Comparison of ENCODE assay signal across 26 cellular contexts in genomic region chr5:94791787-94792186, GRCh38.
"Had no signal": no experiment of that assay in that cellular context is flagged by ENCODE, and none has a peak within 500 bp of the region (broad histone marks: within the 10 kb centered on the region; RNA-seq: fewer than 3 reads in every experiment).

No MANE protein-coding gene starts in this region.

- H3K36me3 ChIP-seq: colonic mucosa, left ventricle myocardium inferior, tibial artery, WERI-Rb-1 had no signal

- H3K9me3 ChIP-seq: colonic mucosa, left ventricle myocardium inferior, tibial artery had no signal

- ATAC-seq: activated naive CD4-positive, alpha-beta T cell treated with anti-CD3 and anti-CD28 coated beads, Interleukin-2, amount 50 U/mL, for 72 hours; activated T-cell treated with anti-CD3 and anti-CD28 coated beads, Interleukin-2, amount 50 U/mL, for 72 hours; effector memory CD8-positive, alpha-beta T cell; esophagus mucosa; right cardiac atrium had no signal

- H3K9ac ChIP-seq: parathyroid adenoma had no signal

- H3K9me3 Mint-ChIP-seq: activated naive CD4-positive, alpha-beta T cell treated with anti-CD3 and anti-CD28 coated beads, Interleukin-2, amount 50 U/mL, for 72 hours; activated T-cell treated with anti-CD3 and anti-CD28 coated beads, Interleukin-2, amount 50 U/mL, for 72 hours; effector memory CD8-positive, alpha-beta T cell; nephron progenitor cell; stimulated activated naive CD8-positive, alpha-beta T cell treated with anti-CD3 and anti-CD28 coated beads, Interleukin-15, Interleukin-2, amounts not matched to agents 100 ng/mL and 50 ng/mL, for 24 hours had no signal

- H3K79me2 ChIP-seq: parathyroid adenoma had no signal

- H3K4me3 Mint-ChIP-seq: activated T-cell treated with anti-CD3 and anti-CD28 coated beads, Interleukin-2, amount 50 U/mL, for 72 hours; nephron progenitor cell; stimulated activated naive CD8-positive, alpha-beta T cell treated with anti-CD3 and anti-CD28 coated beads, Interleukin-15, Interleukin-2, amounts not matched to agents 100 ng/mL and 50 ng/mL, for 24 hours had no signal

- H3K27ac Mint-ChIP-seq: activated naive CD4-positive, alpha-beta T cell treated with anti-CD3 and anti-CD28 coated beads, Interleukin-2, amount 50 U/mL, for 72 hours; activated T-cell treated with anti-CD3 and anti-CD28 coated beads, Interleukin-2, amount 50 U/mL, for 72 hours; nephron progenitor cell; stimulated activated naive CD8-positive, alpha-beta T cell treated with anti-CD3 and anti-CD28 coated beads, Interleukin-15, Interleukin-2, amounts not matched to agents 100 ng/mL and 50 ng/mL, for 24 hours had no signal

- H3K36me3 Mint-ChIP-seq: activated naive CD4-positive, alpha-beta T cell treated with anti-CD3 and anti-CD28 coated beads, Interleukin-2, amount 50 U/mL, for 72 hours had no signal

- H3K27me3 ChIP-seq: colonic mucosa, dorsolateral prefrontal cortex, tibial artery had no signal

- DNase-seq: activated CD4-positive, alpha-beta T cell treated with anti-CD3 and anti-CD28 coated beads, Interleukin-2, amount 50 U/mL, for 1 hour; activated CD4-positive, CD25-positive, alpha-beta regulatory T cell treated with anti-CD3 and anti-CD28 coated beads, Interleukin-2, amount 50 U/mL, for 72 hours; activated gamma-delta T cell; activated T-cell treated with anti-CD3 and anti-CD28 coated beads, Interleukin-2, amount 50 U/mL, for 72 hours; central memory CD4-positive, alpha-beta T cell; colonic mucosa; dorsolateral prefrontal cortex; effector memory CD8-positive, alpha-beta T cell; foreskin melanocyte; left ventricle myocardium inferior; mammary epithelial cell; midbrain; nephron progenitor cell; nucleus accumbens; stimulated activated CD4-positive, alpha-beta T cell treated with anti-CD3 and anti-CD28 coated beads, Interleukin-12 subunit alpha, Interleukin-12 subunit beta, amount 100 ng/mL, for 4 hours; substantia nigra; tibial artery; WERI-Rb-1 had no signal

- FAIRE-seq: astrocyte, endothelial cell of umbilical vein, TTC549 had no signal

- H3K4me1 ChIP-seq: colonic mucosa, left ventricle myocardium inferior, parathyroid adenoma, tibial artery had no signal

- H2AFZ ChIP-seq: parathyroid adenoma had no signal

- H3K27me3 Mint-ChIP-seq: effector memory CD8-positive, alpha-beta T cell; stimulated activated naive CD8-positive, alpha-beta T cell treated with anti-CD3 and anti-CD28 coated beads, Interleukin-15, Interleukin-2, amounts not matched to agents 100 ng/mL and 50 ng/mL, for 24 hours had no signal

- H3K4me3 ChIP-seq: colonic mucosa, dorsolateral prefrontal cortex, left ventricle myocardium inferior, tibial artery had no signal

- H3K27ac ChIP-seq: colonic mucosa, left ventricle myocardium inferior, parathyroid adenoma, tibial artery, WERI-Rb-1 had no signal
